20 cellular contexts compared by ENCODE assay signal in genomic region chr10:11713963-11714362, GRCh38. TPM values are rescaled to one million over a fixed set of nuclear protein-coding genes. Genes with fewer than 3 reads are reported as not detected.
"Had no signal": no experiment of that assay in that cellular context is flagged by ENCODE, and none has a peak within 500 bp of the region (broad histone marks: within the 10 kb centered on the region; RNA-seq: fewer than 3 reads in every experiment).

No MANE protein-coding gene starts in this region.

- H3K9me3 ChIP-seq: thyroid gland, upper lobe of right lung had no signal

- ATAC-seq: activated naive CD4-positive, alpha-beta T cell treated with anti-CD3 and anti-CD28 coated beads, Interleukin-2, amount 50 U/mL, for 72 hours; activated T-cell treated with anti-CD3 and anti-CD28 coated beads, Interleukin-2, amount 50 U/mL, for 72 hours; naive thymus-derived CD4-positive, alpha-beta T cell had no signal

- H3K27me3 ChIP-seq: hepatocyte, thyroid gland, upper lobe of right lung had no signal

- DNase-seq: activated CD4-positive, alpha-beta T cell treated with anti-CD3 and anti-CD28 coated beads for 4 hours; activated CD4-positive, alpha-beta T cell treated with anti-CD3 and anti-CD28 coated beads, Interleukin-2, amount 50 U/mL, for 4 hours; activated naive CD4-positive, alpha-beta T cell; activated T-cell treated with anti-CD3 and anti-CD28 coated beads for 4 hours; activated T-cell treated with anti-CD3 and anti-CD28 coated beads, Interleukin-2, amount 50 U/mL, for 72 hours; cerebellar nuclear complex; effector memory CD4-positive, alpha-beta T cell; glutamatergic neuron; naive thymus-derived CD4-positive, alpha-beta T cell; stimulated activated CD4-positive, alpha-beta T cell treated with anti-CD3 and anti-CD28 coated beads, Interleukin-12 subunit alpha, Interleukin-12 subunit beta, amount 100 ng/mL, for 4 hours; stimulated activated CD4-positive, alpha-beta T cell treated with anti-CD3 and anti-CD28 coated beads, Interleukin-4, amount 100 ng/mL, for 1 hour; SW 1271; T-helper 9 cell; thyroid gland; upper lobe of right lung had no signal

- H3K36me3 ChIP-seq: thyroid gland, upper lobe of right lung had no signal

- H3K27ac ChIP-seq: coronary artery, hepatocyte, thyroid gland, upper lobe of right lung, VCaP had no signal

- H3K4me1 ChIP-seq: thyroid gland, upper lobe of right lung had no signal

- H3K4me3 ChIP-seq: coronary artery, hepatocyte, thyroid gland, upper lobe of right lung had no signal

RNA-seq across cellular contexts. Expression of gene ECHDC3, which starts 28.2 kb away (rescaled TPM):
- polyA plus RNA-seq: neural cell had no signal
